In the genomic region with DNA sequence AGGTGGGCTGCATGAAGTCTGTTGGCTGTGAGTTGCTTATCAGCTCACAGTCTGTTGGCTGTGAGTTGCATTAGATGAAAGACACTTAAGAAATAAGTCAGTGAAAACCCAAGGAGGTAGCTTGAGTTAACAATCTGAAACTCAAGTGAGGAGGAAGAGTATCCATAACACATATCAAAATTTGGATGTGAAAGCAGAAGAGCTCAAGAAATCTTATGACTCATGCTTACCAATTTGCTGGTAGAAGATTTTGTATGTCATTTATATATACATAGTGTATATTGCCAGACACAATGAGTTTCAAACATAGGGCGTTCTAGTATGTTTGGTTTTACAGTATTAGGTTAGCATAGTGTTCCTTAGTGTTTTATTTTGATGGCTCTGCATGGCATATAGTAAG, we compare ENCODE assay signal across 15 cellular contexts.
DNase-seq lines count a peak whose midpoint lies in the region; ATAC-seq and TF ChIP-seq lines count a peak whose summit lies in the region.
"Had no signal": no experiment of that assay in that cellular context is flagged by ENCODE, and none has a peak within 500 bp of the region (broad histone marks: within the 10 kb centered on the region; RNA-seq: fewer than 3 reads in every experiment).

No MANE protein-coding gene starts in this region.

- H3K4me1 Mint-ChIP-seq in activated CD8-positive, alpha-beta T cell treated with anti-CD3 and anti-CD28 coated beads for 36 hours (ENCODE audit: low read depth), result peaks cover 44% of the 10 kb centered on the region
- no peaks in the 10 kb centered on the region for H3K4me1 Mint-ChIP-seq in activated CD8-positive, alpha-beta T cell treated with anti-CD3 and anti-CD28 coated beads, Interleukin-2, amount 10 ng/mL, durations not matched to agents 7 days and 5 days (ENCODE audit: low read depth)
- peaks cover 34% of the 10 kb centered on the region for H3K4me1 Mint-ChIP-seq in activated naive CD8-positive, alpha-beta T cell treated with anti-CD3 and anti-CD28 coated beads, Interleukin-2, amount 50 U/mL, for 24 hours

- no peaks in the 10 kb centered on the region for H3K36me3 Mint-ChIP-seq in activated CD8-positive, alpha-beta T cell treated with anti-CD3 and anti-CD28 coated beads for 36 hours (ENCODE audit: low read depth)
- no peaks in the 10 kb centered on the region for H3K36me3 Mint-ChIP-seq in activated CD8-positive, alpha-beta T cell treated with anti-CD3 and anti-CD28 coated beads, Interleukin-2, amount 10 ng/mL, durations not matched to agents 7 days and 5 days (ENCODE audit: low read depth)
- H3K36me3 Mint-ChIP-seq in activated naive CD8-positive, alpha-beta T cell treated with anti-CD3 and anti-CD28 coated beads, Interleukin-2, amount 50 U/mL, for 24 hours (ENCODE audit: low read depth), result no peaks in the 10 kb centered on the region

- peaks cover 1% of the 10 kb centered on the region for H3K27me3 Mint-ChIP-seq in activated CD8-positive, alpha-beta T cell treated with anti-CD3 and anti-CD28 coated beads for 36 hours
- no peaks in the 10 kb centered on the region for H3K27me3 Mint-ChIP-seq in activated CD8-positive, alpha-beta T cell treated with anti-CD3 and anti-CD28 coated beads, Interleukin-2, amount 10 ng/mL, durations not matched to agents 7 days and 5 days (ENCODE audit: low read depth)
- H3K27me3 Mint-ChIP-seq in activated naive CD8-positive, alpha-beta T cell treated with anti-CD3 and anti-CD28 coated beads, Interleukin-2, amount 50 U/mL, for 24 hours, result no peaks in the 10 kb centered on the region
- H3K27me3 Mint-ChIP-seq: CD4-positive, alpha-beta T cell had no signal

- DNase-seq in activated CD8-positive, alpha-beta T cell treated with anti-CD3 and anti-CD28 coated beads for 36 hours, result no peak
- no peak for DNase-seq in activated CD8-positive, alpha-beta T cell treated with anti-CD3 and anti-CD28 coated beads, Interleukin-2, amount 10 ng/mL, durations not matched to agents 7 days and 5 days
- no peak for DNase-seq in activated naive CD8-positive, alpha-beta T cell treated with anti-CD3 and anti-CD28 coated beads, Interleukin-2, amount 50 U/mL, for 24 hours
- no peak for DNase-seq in NCI-H1048 (lab: John Stamatoyannopoulos, UW)
- DNase-seq in HK-2 (ENCODE audit: unreplicated experiment), result no peak
- no peak for DNase-seq in activated gamma-delta T cell treated with Interleukin-2 at 50 U/mL for 16 hours
- DNase-seq: CD4-positive, alpha-beta T cell; esophagus squamous epithelium; heart left ventricle; kidney glomerular epithelial cell; NCI-H1417 treated with DMSO at 0.1 percent for 48 hours; occipital lobe had no signal

- CTCF ChIA-PET in activated CD8-positive, alpha-beta T cell treated with anti-CD3 and anti-CD28 coated beads for 36 hours (lab: Charles Lee), result interaction anchor here (0.6 to 4.9 kb wide), 6 partner anchors 10 to 849 kb away, joined by 3 to 45 read pairs (median 6); partner anchors contain the start of gene H2AZ1
- CTCF ChIA-PET in activated CD8-positive, alpha-beta T cell treated with anti-CD3 and anti-CD28 coated beads, Interleukin-2, amount 10 ng/mL, durations not matched to agents 7 days and 5 days (lab: Charles Lee), result interaction anchor here (1.0 to 6.6 kb wide), 4 partner anchors 10 to 84 kb away, joined by 3 to 57 read pairs (median 6); no protein-coding TSS in a partner anchor

- no peaks in the 10 kb centered on the region for H3K9me3 Mint-ChIP-seq in activated CD8-positive, alpha-beta T cell treated with anti-CD3 and anti-CD28 coated beads for 36 hours
- H3K9me3 Mint-ChIP-seq in activated CD8-positive, alpha-beta T cell treated with anti-CD3 and anti-CD28 coated beads, Interleukin-2, amount 10 ng/mL, durations not matched to agents 7 days and 5 days (ENCODE audit: insufficient read depth), result no peaks in the 10 kb centered on the region
- H3K9me3 Mint-ChIP-seq in activated naive CD8-positive, alpha-beta T cell treated with anti-CD3 and anti-CD28 coated beads, Interleukin-2, amount 50 U/mL, for 24 hours, result no peaks in the 10 kb centered on the region
- H3K9me3 Mint-ChIP-seq: CD4-positive, alpha-beta T cell had no signal

- TF ChIP-seq CTCF in activated CD8-positive, alpha-beta T cell treated with anti-CD3 and anti-CD28 coated beads for 36 hours (IDR thresholded peaks at IDR 0.05), result no peak

- no peak overlapping the region for H3K4me3 Mint-ChIP-seq in activated CD8-positive, alpha-beta T cell treated with anti-CD3 and anti-CD28 coated beads for 36 hours
- no peak overlapping the region for H3K4me3 Mint-ChIP-seq in activated CD8-positive, alpha-beta T cell treated with anti-CD3 and anti-CD28 coated beads, Interleukin-2, amount 10 ng/mL, durations not matched to agents 7 days and 5 days
- H3K4me3 Mint-ChIP-seq in activated naive CD8-positive, alpha-beta T cell treated with anti-CD3 and anti-CD28 coated beads, Interleukin-2, amount 50 U/mL, for 24 hours, result no peak overlapping the region
- H3K4me3 Mint-ChIP-seq: CD4-positive, alpha-beta T cell; WTC11 had no signal

- intact Hi-C loops in activated CD8-positive, alpha-beta T cell treated with anti-CD3 and anti-CD28 coated beads for 36 hours (cut with micrococcal nuclease), result no loop called here

- H3K27ac Mint-ChIP-seq in activated CD8-positive, alpha-beta T cell treated with anti-CD3 and anti-CD28 coated beads for 36 hours, result peak overlapping the region; percentile 47
- H3K27ac Mint-ChIP-seq in activated CD8-positive, alpha-beta T cell treated with anti-CD3 and anti-CD28 coated beads, Interleukin-2, amount 10 ng/mL, durations not matched to agents 7 days and 5 days, result no peak overlapping the region
- H3K27ac Mint-ChIP-seq in activated naive CD8-positive, alpha-beta T cell treated with anti-CD3 and anti-CD28 coated beads, Interleukin-2, amount 50 U/mL, for 24 hours, result no peak overlapping the region
- H3K27ac Mint-ChIP-seq: CD4-positive, alpha-beta T cell; WTC11 had no signal

- ATAC-seq in activated CD8-positive, alpha-beta T cell treated with anti-CD3 and anti-CD28 coated beads for 36 hours, result peak; percentile 65
- no peak for ATAC-seq in activated CD8-positive, alpha-beta T cell treated with anti-CD3 and anti-CD28 coated beads, Interleukin-2, amount 10 ng/mL, durations not matched to agents 7 days and 5 days
- ATAC-seq in GM21717 (IDR thresholded peaks at IDR 0.05; ENCODE audit: unreplicated experiment) (peak; percentile 50), HG03460 (IDR thresholded peaks at IDR 0.05; ENCODE audit: unreplicated experiment) (peak; percentile 32)
- peak; percentile 70 for ATAC-seq in activated naive CD8-positive, alpha-beta T cell treated with anti-CD3 and anti-CD28 coated beads, Interleukin-2, amount 50 U/mL, for 24 hours
- ATAC-seq: heart left ventricle, WTC11 had no signal

- POLR2A ChIA-PET in activated CD8-positive, alpha-beta T cell treated with anti-CD3 and anti-CD28 coated beads for 36 hours (lab: Charles Lee), result interaction anchor here (1.2 to 1.9 kb wide), 3 partner anchors 9 to 131 kb away, joined by 3 to 7 read pairs (median 5); no protein-coding TSS in a partner anchor
- POLR2A ChIA-PET in activated CD8-positive, alpha-beta T cell treated with anti-CD3 and anti-CD28 coated beads, Interleukin-2, amount 10 ng/mL, durations not matched to agents 7 days and 5 days (lab: Charles Lee), result no interaction called here
